In genomic region chr3:36318584-36319200, GRCh38 we compare ENCODE assay signal across 32 cellular contexts.
DNase-seq lines count a peak whose midpoint lies in the region; ATAC-seq, FAIRE-seq and TF ChIP-seq lines count a peak whose summit lies in the region.
"Had no signal": no experiment of that assay in that cellular context is flagged by ENCODE, and none has a peak within 500 bp of the region (broad histone marks: within the 10 kb centered on the region; RNA-seq: fewer than 3 reads in every experiment).

No MANE protein-coding gene starts in this region.

- H2BK5ac ChIP-seq in trophoblast cell (ENCODE audit: low read depth, low read length, poor library complexity), result no peak overlapping the region

- no peak overlapping the region for H4K91ac ChIP-seq in trophoblast cell (ENCODE audit: low read depth, low read length)

- TF ChIP-seq EP300 in A549 (IDR thresholded peaks at IDR 0.05), result no peak

- no peaks in the 10 kb centered on the region for H3K79me1 ChIP-seq in trophoblast cell (ENCODE audit: low read length)

- H3K4me3 Mint-ChIP-seq in WTC11, result no peak overlapping the region
- H3K4me3 Mint-ChIP-seq: activated CD8-positive, alpha-beta memory T cell treated with anti-CD3 and anti-CD28 coated beads, Interleukin-2, amount 10 ng/mL, durations not matched to agents 7 days and 5 days; activated T-cell treated with anti-CD3 and anti-CD28 coated beads, Interleukin-2, amount 50 U/mL, for 4 hours; CD4-positive, alpha-beta T cell; endodermal cell; stimulated activated effector memory CD8-positive, alpha-beta T cell treated with anti-CD3 and anti-CD28 coated beads, Interleukin-12 subunit alpha, Interleukin-12 subunit beta, amount 100 ng/mL, for 72 hours; T-helper 17 cell had no signal

- H3K36me3 ChIP-seq in kidney epithelial cell (ENCODE audit: control insufficient read depth, insufficient read depth, low read length) (no peaks in the 10 kb centered on the region), trophoblast cell (ENCODE audit: control insufficient read depth in 1 of 2, insufficient read depth in 2 of 2, low read length in 2 of 2) (no peaks in the 10 kb centered on the region)
- H3K36me3 ChIP-seq: HAP-1 had no signal

- no peak overlapping the region for H3K27ac ChIP-seq in A549
- H3K27ac ChIP-seq in trophoblast cell (ENCODE audit: low read depth, low read length), result peak overlapping the region; percentile 42
- H3K27ac ChIP-seq: foreskin keratinocyte had no signal

- H3K18ac ChIP-seq in trophoblast cell (ENCODE audit: low read length), result no peak overlapping the region

- DNase-seq in A549 (ENCODE audit: low read depth in 1 of 2, low spot score in 1 of 2) (peak in 1 of 2 experiments; percentile 11), WTC11 (ENCODE audit: low spot score) (no peak), kidney epithelial cell (ENCODE audit: low read depth) (peak; percentile 25), trophoblast cell (no peak), SW 1271 (lab: John Stamatoyannopoulos, UW) (no peak)
- no peak for DNase-seq in activated naive CD4-positive, alpha-beta T cell (lab: John Stamatoyannopoulos, UW)
- DNase-seq: activated CD4-positive, alpha-beta T cell treated with anti-CD3 and anti-CD28 coated beads, Interleukin-2, amount 50 U/mL, for 4 hours; activated CD8-positive, alpha-beta memory T cell treated with anti-CD3 and anti-CD28 coated beads, Interleukin-2, amount 10 ng/mL, durations not matched to agents 7 days and 5 days; activated gamma-delta T cell treated with Interleukin-2 at 50 U/mL for 16 hours; activated T-cell treated with anti-CD3 and anti-CD28 coated beads, Interleukin-2, amount 50 U/mL, for 4 hours; CD4-positive, alpha-beta T cell; dermis blood vessel endothelial cell; EL; endodermal cell; foreskin keratinocyte; left ventricle myocardium superior; MM.1S; NCI-H1930; NCI-H526; NK-92 treated with Interleukin-12 subunit alpha and Interleukin-12 subunit beta, amount 100 ng/mL, for 24 hours; Right ventricle myocardium superior; T-helper 17 cell had no signal

- H3K4me3 ChIP-seq in A549, result no peak overlapping the region
- H3K4me3 ChIP-seq in kidney epithelial cell (ENCODE audit: low read depth, low read length), result no peak overlapping the region
- H3K4me3 ChIP-seq in trophoblast cell (ENCODE audit: low read depth, low read length), result no peak overlapping the region
- H3K4me3 ChIP-seq: GM12878, HAP-1 had no signal

- no peak overlapping the region for H3K4ac ChIP-seq in trophoblast cell (ENCODE audit: low read depth, low read length)

- CTCF ChIA-PET in A549 (lab: Yijun Ruan, JAX) (interaction anchor here (1.3 kb wide), 1 partner anchor 147 kb away, joined by 3 read pairs; no protein-coding TSS in a partner anchor), WTC11 (lab: Charles Lee) (no interaction called here)

- TF ChIP-seq RAD21 in A549 (conservative IDR thresholded peaks at IDR 0.05 in 1 of 2, IDR thresholded peaks at IDR 0.05 in 1 of 2), result no peak

- peaks cover 2% of the 10 kb centered on the region; the same call in 1 of the 2 replicates for H3K27me3 Mint-ChIP-seq in WTC11 (ENCODE audit: low read depth)
- H3K27me3 Mint-ChIP-seq: activated CD8-positive, alpha-beta memory T cell treated with anti-CD3 and anti-CD28 coated beads, Interleukin-2, amount 10 ng/mL, durations not matched to agents 7 days and 5 days; CD4-positive, alpha-beta T cell; progenitor cell of endocrine pancreas; T-helper 17 cell had no signal

- no peak overlapping the region for H3K14ac ChIP-seq in trophoblast cell (ENCODE audit: low read length)

- FAIRE-seq in A549 (lab: Jason Lieb, UNC), result no peak
- FAIRE-seq: GM12878, TTC549 had no signal

- H4K8ac ChIP-seq in trophoblast cell (ENCODE audit: low read depth, low read length), result no peak overlapping the region

- no peak overlapping the region for H3K9ac ChIP-seq in trophoblast cell (ENCODE audit: low read length)

- H3K9me3 Mint-ChIP-seq in WTC11, result peaks cover 27% of the 10 kb centered on the region

- H2AK5ac ChIP-seq in trophoblast cell (ENCODE audit: low read length), result no peak overlapping the region

- WGBS in A549 (ENCODE audit: missing lambda C conversion rate), result 24% methylated on average over 3 of the region's 3 CpGs
- WGBS in trophoblast cell (ENCODE audit: extremely low coverage, insufficient coverage, insufficient read length), result no CpG with 5 or more reads among the region's 3 CpGs

- H2BK120ac ChIP-seq in trophoblast cell (ENCODE audit: insufficient read depth, low read length, poor library complexity), result no peak overlapping the region

- H3K9me3 ChIP-seq in A549 (no peaks in the 10 kb centered on the region), trophoblast cell (ENCODE audit: insufficient read depth, low read depth, low read length) (no peaks in the 10 kb centered on the region)
- H3K9me3 ChIP-seq: HAP-1 had no signal

- no peak overlapping the region for H3K23ac ChIP-seq in trophoblast cell (ENCODE audit: low read length)

- H3K27me3 ChIP-seq in kidney epithelial cell (ENCODE audit: control insufficient read depth, insufficient read depth, low read length) (no peaks in the 10 kb centered on the region), trophoblast cell (ENCODE audit: insufficient read depth, low read length) (no peaks in the 10 kb centered on the region)

- peak overlapping the region; percentile 20; the same call in 2 of the 3 replicates for H3K4me2 ChIP-seq in A549
- H3K4me2 ChIP-seq in trophoblast cell (ENCODE audit: low read length), result no peak overlapping the region

- peaks cover 20% of the 10 kb centered on the region for H3K36me3 Mint-ChIP-seq in WTC11
- H3K36me3 Mint-ChIP-seq: activated CD8-positive, alpha-beta memory T cell treated with anti-CD3 and anti-CD28 coated beads, Interleukin-2, amount 10 ng/mL, durations not matched to agents 7 days and 5 days; stimulated activated effector memory CD8-positive, alpha-beta T cell treated with anti-CD3 and anti-CD28 coated beads, Interleukin-12 subunit alpha, Interleukin-12 subunit beta, amount 100 ng/mL, for 72 hours had no signal

- H3K4me1 ChIP-seq in A549 (peaks cover 7% of the 10 kb centered on the region), trophoblast cell (ENCODE audit: control insufficient read depth in 1 of 2, insufficient read depth in 2 of 2, low read length in 2 of 2) (peaks cover 3 to 6% of the 10 kb centered on the region in 2 experiments)
- H3K4me1 ChIP-seq: foreskin keratinocyte, HAP-1 had no signal

- TF ChIP-seq CTCF in A549 (IDR thresholded peaks at IDR 0.05), result no peak
- TF ChIP-seq CTCF in WTC11 (IDR thresholded peaks at IDR 0.05), result no peak
- TF ChIP-seq CTCF in kidney epithelial cell (IDR thresholded peaks at IDR 0.05; ENCODE audit: insufficient read depth, low read length, poor library complexity, severe bottlenecking), result no peak

- H3K27ac Mint-ChIP-seq in WTC11, result peak overlapping the region; percentile 51
- H3K27ac Mint-ChIP-seq: activated CD8-positive, alpha-beta memory T cell treated with anti-CD3 and anti-CD28 coated beads, Interleukin-2, amount 10 ng/mL, durations not matched to agents 7 days and 5 days; CD4-positive, alpha-beta T cell; endodermal cell; progenitor cell of endocrine pancreas; stimulated activated effector memory CD8-positive, alpha-beta T cell treated with anti-CD3 and anti-CD28 coated beads, Interleukin-12 subunit alpha, Interleukin-12 subunit beta, amount 100 ng/mL, for 72 hours; T-helper 17 cell had no signal

- TF ChIP-seq POLR2A in A549 (IDR thresholded peaks at IDR 0.05; ENCODE audit: low read length), result no peak

- no peak overlapping the region for H2BK12ac ChIP-seq in trophoblast cell (ENCODE audit: low read length)

- H3K4me1 Mint-ChIP-seq in WTC11, result peaks cover 18% of the 10 kb centered on the region
- H3K4me1 Mint-ChIP-seq: activated CD8-positive, alpha-beta memory T cell treated with anti-CD3 and anti-CD28 coated beads, Interleukin-2, amount 10 ng/mL, durations not matched to agents 7 days and 5 days; stimulated activated effector memory CD8-positive, alpha-beta T cell treated with anti-CD3 and anti-CD28 coated beads, Interleukin-12 subunit alpha, Interleukin-12 subunit beta, amount 100 ng/mL, for 72 hours; T-helper 17 cell had no signal

- ATAC-seq in A549 (peak in 1 of 2 experiments; percentile 56; a peak in 1 of 6 replicates), WTC11 (no peak), GM19455 (IDR thresholded peaks at IDR 0.05; ENCODE audit: unreplicated experiment) (no peak), HG03045 (IDR thresholded peaks at IDR 0.05; ENCODE audit: unreplicated experiment) (no peak)
- ATAC-seq: activated CD4-positive, CD25-positive, alpha-beta regulatory T cell treated with anti-CD3 and anti-CD28 coated beads, Interleukin-2, amount 50 U/mL, for 24 hours; activated CD8-positive, alpha-beta memory T cell treated with anti-CD3 and anti-CD28 coated beads, Interleukin-2, amount 10 ng/mL, durations not matched to agents 7 days and 5 days; activated T-cell treated with anti-CD3 and anti-CD28 coated beads, Interleukin-2, amount 50 U/mL, for 4 hours; esophagus mucosa; foreskin keratinocyte; left ventricle myocardium superior; SK-N-SH treated with all-trans-retinoic acid at 6 μM for 48 hours; stimulated activated effector memory CD8-positive, alpha-beta T cell treated with anti-CD3 and anti-CD28 coated beads, Interleukin-12 subunit alpha, Interleukin-12 subunit beta, amount 100 ng/mL, for 72 hours; T-helper 17 cell had no signal

- no peak overlapping the region for H4K12ac ChIP-seq in trophoblast cell (ENCODE audit: low read depth, low read length)

- POLR2A ChIA-PET in A549 (lab: Yijun Ruan, JAX) (no interaction called here), WTC11 (lab: Charles Lee) (no interaction called here)

- no peaks in the 10 kb centered on the region for H3K79me2 ChIP-seq in trophoblast cell (ENCODE audit: control insufficient read depth, insufficient read depth, low read length, poor library complexity)

- no peak overlapping the region for H2AFZ ChIP-seq in trophoblast cell (ENCODE audit: insufficient read depth, low read length, poor library complexity)

TF ChIP-seq in A549, 52 proteins besides CTCF, POLR2A, EP300 and RAD21 (continues in another document):
- TF ChIP-seq CEBPB (IDR thresholded peaks at IDR 0.05), result no peak
- TF ChIP-seq EHMT2 (IDR thresholded peaks at IDR 0.05; ENCODE audit: low read depth), result no peak
- no peak for TF ChIP-seq FOSB (CRISPR knock-in tag; IDR thresholded peaks at IDR 0.05)
- no peak for TF ChIP-seq CBX8 (IDR thresholded peaks at IDR 0.05)

TF ChIP-seq in WTC11, 78 proteins besides CTCF, POLR2A, EP300 and RAD21 (continues in another document):
- no peak for TF ChIP-seq ERG (CRISPR knock-in tag; IDR thresholded peaks at IDR 0.05)
